Comparison of ENCODE assay signal across 1 cellular context in genomic region chr21:27761623-27762022, GRCh38.
TF ChIP-seq lines count a peak whose summit lies in the region.

No MANE protein-coding gene starts in this region.

TF ChIP-seq in WTC11, 78 proteins besides CTCF, POLR2A, EP300 and RAD21 (continued from another document):
- TF ChIP-seq E2F5 (CRISPR knock-in tag; IDR thresholded peaks at IDR 0.05) (no peak), TEAD1 (CRISPR knock-in tag; IDR thresholded peaks at IDR 0.05) (no peak), CBFB (CRISPR knock-in tag; IDR thresholded peaks at IDR 0.05; ENCODE audit: low read depth) (no peak), ZSCAN18 (CRISPR knock-in tag; IDR thresholded peaks at IDR 0.05) (no peak), RORB (CRISPR knock-in tag; IDR thresholded peaks at IDR 0.05) (no peak), SP1 (CRISPR knock-in tag; conservative IDR thresholded peaks at IDR 0.05) (no peak), STAT6 (CRISPR knock-in tag; conservative IDR thresholded peaks at IDR 0.05; ENCODE audit: low read depth) (no peak), PREB (CRISPR knock-in tag; IDR thresholded peaks at IDR 0.05; ENCODE audit: borderline replicate concordance) (no peak), IRF2 (CRISPR knock-in tag; IDR thresholded peaks at IDR 0.05; ENCODE audit: borderline replicate concordance, low read depth) (no peak), ZNF121 (CRISPR knock-in tag; IDR thresholded peaks at IDR 0.05) (no peak), ETV6 (CRISPR knock-in tag; IDR thresholded peaks at IDR 0.05) (no peak), KAT7 (CRISPR knock-in tag; IDR thresholded peaks at IDR 0.05; ENCODE audit: borderline replicate concordance) (no peak), GABPB1 (CRISPR knock-in tag; IDR thresholded peaks at IDR 0.05) (no peak), NFATC4 (CRISPR knock-in tag; IDR thresholded peaks at IDR 0.05) (no peak), ZNF532 (CRISPR knock-in tag; IDR thresholded peaks at IDR 0.05; ENCODE audit: borderline replicate concordance) (no peak)
- TF ChIP-seq, protein P1, sequence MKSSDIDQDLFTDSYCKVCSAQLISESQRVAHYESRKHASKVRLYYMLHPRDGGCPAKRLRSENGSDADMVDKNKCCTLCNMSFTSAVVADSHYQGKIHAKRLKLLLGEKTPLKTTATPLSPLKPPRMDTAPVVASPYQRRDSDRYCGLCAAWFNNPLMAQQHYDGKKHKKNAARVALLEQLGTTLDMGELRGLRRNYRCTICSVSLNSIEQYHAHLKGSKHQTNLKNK (CRISPR knock-in tag; IDR thresholded peaks at IDR 0.05) = no peak
- TF ChIP-seq, protein P2, sequence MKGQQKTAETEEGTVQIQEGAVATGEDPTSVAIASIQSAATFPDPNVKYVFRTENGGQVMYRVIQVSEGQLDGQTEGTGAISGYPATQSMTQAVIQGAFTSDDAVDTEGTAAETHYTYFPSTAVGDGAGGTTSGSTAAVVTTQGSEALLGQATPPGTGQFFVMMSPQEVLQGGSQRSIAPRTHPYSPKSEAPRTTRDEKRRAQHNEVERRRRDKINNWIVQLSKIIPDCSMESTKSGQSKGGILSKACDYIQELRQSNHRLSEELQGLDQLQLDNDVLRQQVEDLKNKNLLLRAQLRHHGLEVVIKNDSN (CRISPR knock-in tag; IDR thresholded peaks at IDR 0.05) = no peak
